ENCODE assay signal across 18 cellular contexts in genomic region chr15:85539491-85539890, GRCh38.
"Had no signal": no experiment of that assay in that cellular context is flagged by ENCODE, and none has a peak within 500 bp of the region (broad histone marks: within the 10 kb centered on the region; RNA-seq: fewer than 3 reads in every experiment).

No MANE protein-coding gene starts in this region.

- H3K36me3 ChIP-seq: pancreas, uterus had no signal

- DNase-seq: activated CD4-positive, alpha-beta T cell treated with anti-CD3 and anti-CD28 coated beads for 48 hours; activated CD8-positive, alpha-beta memory T cell treated with anti-CD3 and anti-CD28 coated beads for 24 hours; activated naive CD4-positive, alpha-beta T cell treated with anti-CD3 and anti-CD28 coated beads, Interleukin-2, amount 50 U/mL, for 16 hours; amniotic stem cell; body of pancreas; central memory CD4-positive, alpha-beta T cell; effector memory CD4-positive, alpha-beta T cell; pancreas; retina; stimulated activated CD4-positive, alpha-beta T cell treated with anti-CD3 and anti-CD28 coated beads, Interleukin-15, amount 100 ng/mL, for 24 hours; stimulated activated CD4-positive, alpha-beta T cell treated with anti-CD3 and anti-CD28 coated beads, Interleukin-4, amount 100 ng/mL, for 24 hours; stomach; T1000; tibial artery; uterus had no signal

- H3K4me3 Mint-ChIP-seq: mesothelial cell of epicardium had no signal

- H3K9me3 Mint-ChIP-seq: mesothelial cell of epicardium had no signal

- H3K4me1 ChIP-seq: uterus had no signal

- ATAC-seq: body of pancreas, gastroesophageal sphincter, pancreas had no signal

- H3K9me3 ChIP-seq: body of pancreas, gastroesophageal sphincter, pancreas, stomach, tibial artery, uterus had no signal

- H3K27me3 ChIP-seq: body of pancreas, gastroesophageal sphincter, pancreas, stomach, tibial artery, uterus had no signal

- H3K27ac Mint-ChIP-seq: mesothelial cell of epicardium had no signal

- H3K4me3 ChIP-seq: body of pancreas, coronary artery, gastroesophageal sphincter, pancreas, stomach, tibial artery, uterus had no signal
